12 cellular contexts compared by ENCODE assay signal in genomic region chr17:56290486-56291118, GRCh38.
A peak's percentile ranks its signal among the peaks of the same experiment; 100 is the strongest.
DNase-seq lines count a peak whose midpoint lies in the region; ATAC-seq and TF ChIP-seq lines count a peak whose summit lies in the region.
"Had no signal": no experiment of that assay in that cellular context is flagged by ENCODE, and none has a peak within 500 bp of the region (broad histone marks: within the 10 kb centered on the region; RNA-seq: fewer than 3 reads in every experiment).

No MANE protein-coding gene starts in this region.

- no peak overlapping the region for H3T11ph ChIP-seq in H9 (ENCODE audit: low read length)

- H2BK5ac ChIP-seq in H9 (ENCODE audit: insufficient read length, low read length) = no peak overlapping the region

- H2BK15ac ChIP-seq in H9 (ENCODE audit: low read depth, low read length) = no peak overlapping the region

- no peak overlapping the region for H4K5ac ChIP-seq in H9 (ENCODE audit: insufficient read length, low read depth, low read length)

- no peaks in the 10 kb centered on the region for H4K20me1 ChIP-seq in H9 (ENCODE audit: control insufficient read depth, insufficient read depth, insufficient read length)

- H3K9me3 Mint-ChIP-seq in H9 = no peaks in the 10 kb centered on the region
- H3K9me3 Mint-ChIP-seq: mesothelial cell of epicardium had no signal

- no peak overlapping the region for H2BK12ac ChIP-seq in H9 (ENCODE audit: insufficient read length, low read depth, low read length)

- H3K79me2 ChIP-seq in H9 (ENCODE audit: insufficient read depth, low read length) = no peaks in the 10 kb centered on the region

- in situ Hi-C loops in astrocyte of the spinal cord (cut with HindIII; ENCODE audit: low sequenced_read_pairs) = no loop called here

- DNase-seq in NCI-H2171 treated with DMSO at 0.1 percent for 48 hours (lab: John Stamatoyannopoulos, UW) (peak; percentile 13), NCI-H2171 (lab: John Stamatoyannopoulos, UW) (no peak), astrocyte of the spinal cord (ENCODE audit: low read depth, low spot score) (peak; percentile 38), sciatic nerve (ENCODE audit: low spot score) (no peak), GM10266 (ENCODE audit: extremely low spot score) (no peak), SW480 (ENCODE audit: low spot score) (no peak), H9 (no peak)
- DNase-seq: NCI-H69; stimulated activated CD4-positive, alpha-beta T cell treated with anti-CD3 and anti-CD28 coated beads, Interleukin-15, amount 100 ng/mL, for 24 hours had no signal

- H3K4ac ChIP-seq in H9 (ENCODE audit: low read depth, low read length) = no peak overlapping the region

- no peak overlapping the region for H2AK5ac ChIP-seq in H9 (ENCODE audit: insufficient read length, low read length)

- H3K9me3 ChIP-seq in KOPT-K1 (ENCODE audit: insufficient read depth, low read length, poor library complexity, severe bottlenecking) = no peaks in the 10 kb centered on the region
- no peaks in the 10 kb centered on the region for H3K9me3 ChIP-seq in H9 (ENCODE audit: control insufficient read depth, low read depth, low read length)
- H3K9me3 ChIP-seq: thyroid gland had no signal

- no peak for TF ChIP-seq CTCF in astrocyte of the spinal cord (IDR thresholded peaks at IDR 0.05; ENCODE audit: low read depth, low read length)
- TF ChIP-seq CTCF in GM10266 (IDR thresholded peaks at IDR 0.05; ENCODE audit: control insufficient read depth, insufficient read depth, low read depth, missing control alignments) = no peak
- no peak for TF ChIP-seq CTCF in H9 (conservative IDR thresholded peaks at IDR 0.05)

- no peak overlapping the region for H2BK120ac ChIP-seq in H9 (ENCODE audit: low read depth, low read length, poor library complexity, severe bottlenecking)

- H2BK20ac ChIP-seq in H9 (ENCODE audit: low read depth, low read length, poor library complexity, severe bottlenecking) = no peak overlapping the region

- H3K79me1 ChIP-seq in H9 (ENCODE audit: insufficient read depth, low read depth, low read length, poor library complexity, severe bottlenecking) = no peaks in the 10 kb centered on the region

- H3K4me1 ChIP-seq in H9 (ENCODE audit: insufficient read depth, low read length) = no peaks in the 10 kb centered on the region

- intact Hi-C loops in sciatic nerve (cut with DNase I) = no loop called here

- H3K36me3 ChIP-seq in KOPT-K1 (ENCODE audit: insufficient read depth, low read length) = peaks cover 11% of the 10 kb centered on the region
- H3K36me3 ChIP-seq: thyroid gland had no signal

- no peaks in the 10 kb centered on the region for H3K23me2 ChIP-seq in H9 (ENCODE audit: insufficient read length, low read depth, low read length, poor library complexity, severe bottlenecking)

- no peak overlapping the region for H3K4me2 ChIP-seq in H9 (ENCODE audit: insufficient read depth, insufficient read length, low read length)

- H3K9ac ChIP-seq in H9 (ENCODE audit: extremely low read depth, insufficient read length, low read length) = no peak overlapping the region

- H3K27ac ChIP-seq in KOPT-K1 (ENCODE audit: low read depth, low read length, poor library complexity, severe bottlenecking) = peak overlapping the region; percentile 98
- H3K27ac ChIP-seq in H9 (ENCODE audit: insufficient read length, low read depth, low read length) = no peak overlapping the region
- H3K27ac ChIP-seq: thyroid gland had no signal

- no peak overlapping the region for H3K56ac ChIP-seq in H9 (ENCODE audit: insufficient read length, low read depth, low read length)

- no peak overlapping the region for H4K91ac ChIP-seq in H9 (ENCODE audit: insufficient read length, low read depth, low read length)

- ATAC-seq in sciatic nerve = peak; percentile 46

- no peak overlapping the region for H3K4me3 ChIP-seq in astrocyte of the spinal cord (ENCODE audit: low read depth, low read length)
- H3K4me3 ChIP-seq: thyroid gland had no signal

- no peaks in the 10 kb centered on the region for H3K27me3 Mint-ChIP-seq in H9 (ENCODE audit: low read depth)

- H3K18ac ChIP-seq in H9 (ENCODE audit: insufficient read length, low read depth, low read length) = no peak overlapping the region

- no peaks in the 10 kb centered on the region for H3K36me3 Mint-ChIP-seq in H9 (ENCODE audit: insufficient read depth in 1 of 3, low read depth in 3 of 3)
- H3K36me3 Mint-ChIP-seq: mesothelial cell of epicardium had no signal

- H3K23ac ChIP-seq in H9 (ENCODE audit: insufficient read length, low read depth, low read length) = no peak overlapping the region

- H3K14ac ChIP-seq in H9 (ENCODE audit: insufficient read depth, low read length) = no peak overlapping the region

- no peak overlapping the region for H2AFZ ChIP-seq in H9 (ENCODE audit: low read length)

- WGBS in H9 (ENCODE audit: extremely low coverage, insufficient read length, low lambda C conversion rate) = no CpG with 5 or more reads among the region's 1 CpG

- no peak overlapping the region for H4K8ac ChIP-seq in H9 (replicated peaks; ENCODE audit: insufficient read length, low read depth, low read length)

- peaks cover 0 to 3% of the 10 kb centered on the region in 2 experiments; a peak in 1 of 4 replicates for H3K4me1 Mint-ChIP-seq in H9
- H3K4me1 Mint-ChIP-seq: mesothelial cell of epicardium had no signal

- no peaks in the 10 kb centered on the region for H3K27me3 ChIP-seq in H9 (ENCODE audit: insufficient read depth, low read length)
- H3K27me3 ChIP-seq: thyroid gland had no signal

- no peak overlapping the region for H3K27ac Mint-ChIP-seq in H9
- H3K27ac Mint-ChIP-seq: mesothelial cell of epicardium had no signal

- no peak overlapping the region for H3K4me3 Mint-ChIP-seq in H9
- H3K4me3 Mint-ChIP-seq: mesothelial cell of epicardium had no signal

Comparison
In these comparisons a context has a peak if more than half of its experiments do, and no peak if none do; other contexts are left out.
1. DNase-seq: peak in NCI-H2171 treated with DMSO at 0.1 percent for 48 hours (single experiment) and astrocyte of the spinal cord (single experiment); none in NCI-H2171 (single experiment), sciatic nerve (single experiment), GM10266 (single experiment), SW480 (single experiment) and H9 (single experiment).